8 cellular contexts compared by ENCODE assay signal in genomic region chr15:56733131-56734012, GRCh38. TPM values are rescaled to one million over a fixed set of nuclear protein-coding genes. Genes with fewer than 3 reads are reported as not detected.
DNase-seq lines count a peak whose midpoint lies in the region; ATAC-seq and TF ChIP-seq lines count a peak whose summit lies in the region.

ZNF280D (minus strand) TSS chr15:56733509; CDS start chr15:56707109, 26,400 bp downstream.

- H3K4me1 ChIP-seq in heart left ventricle (peaks cover 0 to 48% (median 38%) of the 10 kb centered on the region in 12 donors), prostate gland (replicated peaks) (peaks cover 3% of the 10 kb centered on the region)

- intact Hi-C loops in heart left ventricle (cut with DNase I) (loop anchor here in 5 of 10 donors (2.0 to 10.0 kb wide), 6 partner anchors 79 to 181 kb away; partner anchors contain the start of gene TCF12 (in 2 of the 5)), prostate gland (cut with DNase I) (no loop called here)

- H3K27ac ChIP-seq in adipose tissue (ENCODE audit: low read depth, low read length) (peak within 1 kb of the TSS; percentile 96), heart left ventricle (peak within 1 kb of the TSS; percentile 96 to 99 (median 98)), prostate gland (peak within 1 kb of the TSS; percentile 93 to 96)

- H3K9me3 ChIP-seq in heart left ventricle (peaks cover 0 to 13% (median 0%) of the 10 kb centered on the region in 12 donors), prostate gland (no peaks in the 10 kb centered on the region)

- no peaks in the 10 kb centered on the region for H3K27me3 ChIP-seq in heart left ventricle
- H3K27me3 ChIP-seq in prostate gland (replicated peaks; ENCODE audit: insufficient read depth) = no peaks in the 10 kb centered on the region

- no peaks in the 10 kb centered on the region for H3K36me3 ChIP-seq in heart left ventricle
- no peaks in the 10 kb centered on the region for H3K36me3 ChIP-seq in prostate gland

- WGBS in adipose tissue, 3 donors = 10 to 13% (median 11%) methylated on average over 72 to 101 of the region's 101 CpGs
- 6 to 18% (median 12%) methylated on average over 44 to 101 of the region's 101 CpGs for WGBS in heart left ventricle, 4 donors
- WGBS in prostate gland = 16% methylated on average over 62 of the region's 101 CpGs

- DNase-seq in NCI-H128 (lab: John Stamatoyannopoulos, UW; ENCODE audit: unreplicated experiment) (peak; percentile 7), T-helper 1 cell (peak; percentile 56 to 86 (median 69)), heart left ventricle (peak; percentile 93 to 96 (median 94)), prostate gland (ENCODE audit: low spot score) (peak; percentile 83), ureter (ENCODE audit: low spot score) (peak; percentile 92)

- TF ChIP-seq CTCF in heart left ventricle (IDR thresholded peaks at IDR 0.05) (peak in 1 of 12 donors; percentile 7), prostate gland (IDR thresholded peaks at IDR 0.05) (peak in 1 of 4 experiments; percentile 14)

- H3K4me3 ChIP-seq in heart left ventricle = peak within 1 kb of the TSS; percentile 61 to 88 (median 76)
- peak within 1 kb of the TSS; percentile 65 to 83 for H3K4me3 ChIP-seq in prostate gland

- peak; percentile 66 for TF ChIP-seq POLR2A in GM10847 (IDR thresholded peaks at IDR 0.05; ENCODE audit: extremely low read depth, insufficient read length)
- peak in 1 of 2 donors; percentile 61 for TF ChIP-seq POLR2A in heart left ventricle (IDR thresholded peaks at IDR 0.05)
- TF ChIP-seq POLR2A in prostate gland (IDR thresholded peaks at IDR 0.05) = peak; percentile 42

- ATAC-seq in HG02623 (IDR thresholded peaks at IDR 0.05; ENCODE audit: unreplicated experiment) (peak; percentile 77), heart left ventricle (peak; percentile 85 to 97 (median 96))

RNA-seq across cellular contexts. Expression of gene ZNF280D, which starts in this region (rescaled TPM):
- polyA plus RNA-seq in adipose tissue (10 to 100 TPM; 10.7 to 18.6 (median 12.5) TPM), heart left ventricle (10 to 100 TPM in 1 of 2 donors, 1 to 10 TPM in 1; 7.0 to 18.6 TPM)
- total RNA-seq in heart left ventricle (10 to 100 TPM; 14.6 to 32.8 (median 23.9) TPM), prostate gland (10 to 100 TPM; 35.1 to 44.2 TPM), ureter (73.8 TPM)

Comparison
In these comparisons a context has a peak if more than half of its experiments do, and no peak if none do; other contexts are left out.
1. Peak in every context shown above with its lines: DNase-seq, ATAC-seq, H3K4me3 ChIP-seq and H3K27ac ChIP-seq.
2. DNase-seq: peak in every context shown above with its lines; median percentile 94 in heart left ventricle; 92 in ureter; 83 in prostate gland; 69 in T-helper 1 cell; 7 in NCI-H128.